Comparison of ENCODE assay signal across 8 cellular contexts in genomic region chr12:66303316-66303804, GRCh38. TPM values are rescaled to one million over a fixed set of nuclear protein-coding genes. Genes with fewer than 3 reads are reported as not detected.
DNase-seq lines count a peak whose midpoint lies in the region; ATAC-seq lines count a peak whose summit lies in the region.
"Not testable (repeated sequence)": the region's sequence is repeated elsewhere in the genome, so short reads cannot be mapped to it uniquely, and the experiment has no call there.

No MANE protein-coding gene starts in this region.

- H3K9me3 ChIP-seq in mesenchymal stem cell (ENCODE audit: control insufficient read depth, low read length), result not testable (repeated sequence)

- not testable (repeated sequence) for H2BK120ac ChIP-seq in mesenchymal stem cell (ENCODE audit: low read depth, low read length)

- not testable (repeated sequence) for H4K8ac ChIP-seq in mesenchymal stem cell (ENCODE audit: low read length)

- WGBS in mesenchymal stem cell, result 93% methylated on average over 14 of the region's 14 CpGs

- not testable (repeated sequence) for H3K4me1 ChIP-seq in mesenchymal stem cell (ENCODE audit: control insufficient read depth, insufficient read depth, low read depth, low read length)

- H2BK12ac ChIP-seq in mesenchymal stem cell (ENCODE audit: low read length in 2 of 2), result not testable (repeated sequence)

- not testable (repeated sequence) for H3K9me3 Mint-ChIP-seq in activated CD4-positive, alpha-beta memory T cell treated with anti-CD3 and anti-CD28 coated beads for 36 hours; dendritic cell treated with granulocyte-macrophage colony-stimulating factor and Interleukin-4, amounts not matched to agents 40 ng/mL and 50 ng/mL, for 4 days

- not testable (repeated sequence) for H3K18ac ChIP-seq in mesenchymal stem cell (ENCODE audit: low read depth in 1 of 2, low read length in 2 of 2)

- not testable (repeated sequence) for H3K27ac ChIP-seq in mesenchymal stem cell (ENCODE audit: low read length, poor library complexity, severe bottlenecking)

- H2BK5ac ChIP-seq in mesenchymal stem cell (ENCODE audit: low read depth, low read length, poor library complexity, severe bottlenecking), result not testable (repeated sequence)

- H3K4me2 ChIP-seq in mesenchymal stem cell (ENCODE audit: low read length, poor library complexity, severe bottlenecking), result not testable (repeated sequence)

- H3K36me3 ChIP-seq in mesenchymal stem cell (ENCODE audit: control insufficient read depth in 1 of 2, insufficient read depth in 2 of 2, low read depth in 1 of 2, low read length in 2 of 2), result not testable (repeated sequence)

- not testable (repeated sequence) for H3K4ac ChIP-seq in mesenchymal stem cell (ENCODE audit: low read depth in 1 of 2, low read length in 2 of 2)

- intact Hi-C loops in activated CD4-positive, alpha-beta memory T cell treated with anti-CD3 and anti-CD28 coated beads for 36 hours (cut with micrococcal nuclease), result loop anchor here (1.0 to 10.0 kb wide), 6 partner anchors 172 to 1811 kb away; partner anchors contain the start of genes CAND1, GNS and LEMD3
- intact Hi-C loops in dendritic cell treated with granulocyte-macrophage colony-stimulating factor and Interleukin-4, amounts not matched to agents 40 ng/mL and 50 ng/mL, for 4 days (cut with micrococcal nuclease), result loop anchor here (5.0 to 10.0 kb wide), 3 partner anchors 36 to 961 kb away; partner anchors contain the start of gene CAND1

- H3K27ac Mint-ChIP-seq in activated CD4-positive, alpha-beta memory T cell treated with anti-CD3 and anti-CD28 coated beads for 36 hours, result peak overlapping the region; percentile 99
- H3K27ac Mint-ChIP-seq in dendritic cell treated with granulocyte-macrophage colony-stimulating factor and Interleukin-4, amounts not matched to agents 40 ng/mL and 50 ng/mL, for 4 days, result peak overlapping the region; percentile 93

- H3K27me3 Mint-ChIP-seq in activated CD4-positive, alpha-beta memory T cell treated with anti-CD3 and anti-CD28 coated beads for 36 hours; dendritic cell treated with granulocyte-macrophage colony-stimulating factor and Interleukin-4, amounts not matched to agents 40 ng/mL and 50 ng/mL, for 4 days: not testable (repeated sequence)

- peak overlapping the region; percentile 99 for H3K4me3 Mint-ChIP-seq in activated CD4-positive, alpha-beta memory T cell treated with anti-CD3 and anti-CD28 coated beads for 36 hours
- H3K4me3 Mint-ChIP-seq in dendritic cell treated with granulocyte-macrophage colony-stimulating factor and Interleukin-4, amounts not matched to agents 40 ng/mL and 50 ng/mL, for 4 days, result peak overlapping the region; percentile 97

- not testable (repeated sequence) for H3K23ac ChIP-seq in mesenchymal stem cell (ENCODE audit: low read length in 2 of 2)

- not testable (repeated sequence) for H2AFZ ChIP-seq in mesenchymal stem cell (ENCODE audit: low read depth, low read length)

- H4K91ac ChIP-seq in mesenchymal stem cell (ENCODE audit: low read length), result not testable (repeated sequence)

- H3K14ac ChIP-seq in mesenchymal stem cell (ENCODE audit: low read length in 2 of 2), result not testable (repeated sequence)

- H3K79me1 ChIP-seq in mesenchymal stem cell (replicated peaks; ENCODE audit: low read length, poor library complexity, severe bottlenecking), result not testable (repeated sequence)

- peak; percentile 9 for DNase-seq in Daoy (ENCODE audit: low read depth)
- DNase-seq in Jurkat, Clone E6-1 (ENCODE audit: low read depth, low spot score), result peak; percentile 34
- peak; percentile 53 for DNase-seq in activated CD4-positive, alpha-beta memory T cell treated with anti-CD3 and anti-CD28 coated beads for 36 hours
- not testable (repeated sequence) for DNase-seq in mesenchymal stem cell; stimulated activated naive CD8-positive, alpha-beta T cell treated with anti-CD3 and anti-CD28 coated beads, Interleukin-15, Interleukin-2, amounts not matched to agents 100 U/mL and 50 U/mL, for 24 hours

- peaks cover 2 to 12% of the 10 kb centered on the region in 2 experiments for H3K27me3 ChIP-seq in mesenchymal stem cell (ENCODE audit: control insufficient read depth in 1 of 2, insufficient read depth in 1 of 2, low read length in 2 of 2)

- peak; percentile 34 for ATAC-seq in GM19397 (IDR thresholded peaks at IDR 0.05; ENCODE audit: unreplicated experiment)
- ATAC-seq in HG02870 (IDR thresholded peaks at IDR 0.05; ENCODE audit: unreplicated experiment), result peak; percentile 22
- peak; percentile 44 for ATAC-seq in stimulated activated naive CD8-positive, alpha-beta T cell treated with anti-CD3 and anti-CD28 coated beads, Interleukin-15, Interleukin-2, amounts not matched to agents 100 U/mL and 50 U/mL, for 24 hours

- CTCF ChIA-PET in activated CD4-positive, alpha-beta memory T cell treated with anti-CD3 and anti-CD28 coated beads for 36 hours (lab: Charles Lee), result interaction anchor here (0.6 to 2.0 kb wide), 4 partner anchors 25 to 134 kb away, joined by 3 to 14 read pairs (median 5); partner anchors contain the start of gene TMBIM4

- not testable (repeated sequence) for H2AK5ac ChIP-seq in mesenchymal stem cell (ENCODE audit: low read length, severe bottlenecking)

- POLR2A ChIA-PET in activated CD4-positive, alpha-beta memory T cell treated with anti-CD3 and anti-CD28 coated beads for 36 hours (lab: Charles Lee), result interaction anchor here (0.6 to 2.1 kb wide), 10 partner anchors 11 to 1134 kb away, joined by 3 to 14 read pairs (median 4); partner anchors contain the start of genes LEMD3 and LLPH

- H2BK15ac ChIP-seq in mesenchymal stem cell (ENCODE audit: low read depth, poor library complexity, severe bottlenecking), result not testable (repeated sequence)

- peaks cover 31% of the 10 kb centered on the region for H3K36me3 Mint-ChIP-seq in activated CD4-positive, alpha-beta memory T cell treated with anti-CD3 and anti-CD28 coated beads for 36 hours
- H3K36me3 Mint-ChIP-seq in dendritic cell treated with granulocyte-macrophage colony-stimulating factor and Interleukin-4, amounts not matched to agents 40 ng/mL and 50 ng/mL, for 4 days (ENCODE audit: low read depth), result peaks cover 47% of the 10 kb centered on the region

- peak overlapping the region; percentile 96 for H3K9ac ChIP-seq in mesenchymal stem cell (ENCODE audit: low read length)

- peaks cover 42% of the 10 kb centered on the region for H3K4me1 Mint-ChIP-seq in activated CD4-positive, alpha-beta memory T cell treated with anti-CD3 and anti-CD28 coated beads for 36 hours (ENCODE audit: low read depth)
- peaks cover 31% of the 10 kb centered on the region for H3K4me1 Mint-ChIP-seq in dendritic cell treated with granulocyte-macrophage colony-stimulating factor and Interleukin-4, amounts not matched to agents 40 ng/mL and 50 ng/mL, for 4 days (ENCODE audit: low read depth)

- H3K4me3 ChIP-seq in Jurkat, Clone E6-1 (ENCODE audit: low read length), result peak overlapping the region; percentile 87
- peak overlapping the region in 1 of 2 experiments; percentile 98 for H3K4me3 ChIP-seq in mesenchymal stem cell (ENCODE audit: insufficient read depth in 1 of 2, low read depth in 1 of 2, low read length in 2 of 2)

RNA-seq across cellular contexts. Expression of gene HELB, which starts 1.1 kb away (rescaled TPM):
- 3.2 and 6.4 TPM in 2 replicates for total RNA-seq in Daoy (2014; rRNA removed; shearing (Covaris generic))
- polyA plus RNA-seq in Jurkat, Clone E6-1 (2012; ENCODE audit: insufficient read depth, insufficient read length), result 1.8 TPM
- total RNA-seq in activated CD4-positive, alpha-beta memory T cell treated with anti-CD3 and anti-CD28 coated beads for 36 hours, result 10 to 100 TPM; 20.8 to 21.8 TPM
- 0.39 TPM for polyA plus RNA-seq in mesenchymal stem cell (2013, experiment 1 of 2)
- 0.40 TPM for polyA plus RNA-seq in mesenchymal stem cell (2013, experiment 2 of 2)
